ENCODE assay signal across 9 cellular contexts in genomic region chr14:22536853-22537338, GRCh38. TPM values are rescaled to one million over a fixed set of nuclear protein-coding genes. Genes with fewer than 3 reads are reported as not detected.
A peak's percentile ranks its signal among the peaks of the same experiment; 100 is the strongest.
DNase-seq lines count a peak whose midpoint lies in the region; ATAC-seq, FAIRE-seq and TF ChIP-seq lines count a peak whose summit lies in the region.
"Had no signal": no experiment of that assay in that cellular context is flagged by ENCODE, and none has a peak within 500 bp of the region (broad histone marks: within the 10 kb centered on the region; RNA-seq: fewer than 3 reads in every experiment).

No MANE protein-coding gene starts in this region.

- peak; percentile 88 for FAIRE-seq in keratinocyte (lab: Jason Lieb, UNC)

- H3K9me3 ChIP-seq in keratinocyte (ENCODE audit: control insufficient read depth, low read depth, low read length), result no peaks in the 10 kb centered on the region
- H3K9me3 ChIP-seq: neutrophil had no signal

- no peaks in the 10 kb centered on the region for H3K36me3 ChIP-seq in keratinocyte (ENCODE audit: control insufficient read depth in 2 of 2, extremely low read depth in 1 of 2, insufficient read depth in 2 of 2, low read length in 2 of 2)
- H3K36me3 ChIP-seq: neutrophil had no signal

- H2AFZ ChIP-seq in keratinocyte (ENCODE audit: control insufficient read depth, low read length), result no peak overlapping the region

- H4K20me1 ChIP-seq in keratinocyte (ENCODE audit: control insufficient read depth, extremely low read depth, insufficient read depth, low read length), result no peaks in the 10 kb centered on the region

- dilution Hi-C loops in keratinocyte (cut with MboI; ENCODE audit: extremely low pct_ligation_motif_present, low sequenced_read_pairs), result no loop called here

- no peak for TF ChIP-seq CTCF in keratinocyte (optimal IDR thresholded peaks at IDR 0.05 in 1 of 3, IDR thresholded peaks at IDR 0.05 in 1 of 3, conservative IDR thresholded peaks at IDR 0.05 in 1 of 3; ENCODE audit: extremely low read depth in 1 of 3, insufficient read depth in 2 of 3, low read length in 3 of 3)

- peak overlapping the region; percentile 54 for H3K27ac ChIP-seq in keratinocyte (ENCODE audit: control insufficient read depth, insufficient read depth, low read length)
- H3K27ac ChIP-seq: neutrophil had no signal

- no peaks in the 10 kb centered on the region for H3K9me1 ChIP-seq in keratinocyte (ENCODE audit: control insufficient read depth, extremely low read depth, insufficient read depth, low read length)

- H3K79me2 ChIP-seq in keratinocyte (ENCODE audit: control insufficient read depth, insufficient read depth, low read length), result no peaks in the 10 kb centered on the region

- H3K4me1 ChIP-seq in keratinocyte (ENCODE audit: control insufficient read depth, extremely low read depth, insufficient read depth, low read length), result peaks cover 32% of the 10 kb centered on the region

- no peak overlapping the region for H3K4me3 ChIP-seq in keratinocyte (ENCODE audit: control insufficient read depth in 2 of 3, extremely low read depth in 1 of 3, insufficient read depth in 2 of 3, low read depth in 1 of 3, low read length in 3 of 3)

- no peak overlapping the region for H3K9ac ChIP-seq in keratinocyte (ENCODE audit: control insufficient read depth, extremely low read depth, insufficient read depth, low read length)

- DNase-seq in 8988T, result peak; percentile 22
- DNase-seq in T-helper 1 cell, result peak in 4 of 5 donors; percentile 68 to 91 (median 70)
- peak; percentile 93 for DNase-seq in amniotic stem cell (lab: John Stamatoyannopoulos, UW)
- peak; percentile 91 for DNase-seq in keratinocyte (ENCODE audit: low read depth, low spot score)
- peak; percentile 73 to 85 for DNase-seq in stimulated activated CD4-positive, alpha-beta T cell treated with anti-CD3 and anti-CD28 coated beads, Interleukin-4, amount 100 ng/mL, for 48 hours (ENCODE audit: low read depth in 2 of 2)
- DNase-seq in NCI-H1092 (lab: John Stamatoyannopoulos, UW), result no peak

- peak; percentile 79 for ATAC-seq in GM18909 (IDR thresholded peaks at IDR 0.05; ENCODE audit: poor library complexity, unreplicated experiment)
- peak; percentile 88 for ATAC-seq in HG03159 (IDR thresholded peaks at IDR 0.05; ENCODE audit: unreplicated experiment)

- peak overlapping the region; percentile 25 for H3K4me2 ChIP-seq in keratinocyte (ENCODE audit: control insufficient read depth, extremely low read depth, insufficient read depth, low read depth, low read length)

- no peaks in the 10 kb centered on the region for H3K27me3 ChIP-seq in keratinocyte (ENCODE audit: control insufficient read depth, extremely low read depth, insufficient read depth, low read length)
- H3K27me3 ChIP-seq: neutrophil had no signal

RNA-seq across cellular contexts. Expression of gene DAD1, which starts 52.1 kb away (rescaled TPM):
- polyA plus RNA-seq in keratinocyte, result 351 to 437 TPM (median 369 TPM) in 3 replicates
- 97.1 TPM for polyA plus RNA-seq in keratinocyte (2011; ENCODE audit: low read depth)
- polyA plus RNA-seq in keratinocyte (2011; cell fraction: cytosol; rRNA removed), result 431 and 472 TPM in 2 replicates
- 304 and 366 TPM in 2 replicates for polyA plus RNA-seq in keratinocyte (2011; cell fraction: nucleus; rRNA removed)
- polyA plus RNA-seq in keratinocyte (2012; ENCODE audit: low replicate concordance), result 283 and 302 TPM in 2 replicates
- polyA minus RNA-seq in keratinocyte, result 168 to 246 TPM (median 203 TPM) in 3 replicates
- polyA minus RNA-seq in keratinocyte (2011; cell fraction: cytosol; rRNA and poly(A)+ RNA removed), result 148 TPM
- 62.1 and 69.0 TPM in 2 replicates for polyA minus RNA-seq in keratinocyte (2011; cell fraction: nucleus; rRNA and poly(A)+ RNA removed)
